In genomic region chr12:6535697-6535946, GRCh38 we compare ENCODE assay signal across 8 cellular contexts. TPM values are rescaled to one million over a fixed set of nuclear protein-coding genes. Genes with fewer than 3 reads are reported as not detected.
DNase-seq lines count a peak whose midpoint lies in the region; ATAC-seq and TF ChIP-seq lines count a peak whose summit lies in the region.

No MANE protein-coding gene starts in this region.

- H3K36me3 Mint-ChIP-seq in T-cell, result peaks cover 24% of the 10 kb centered on the region

- POLR2A ChIA-PET in T-cell (lab: Charles Lee), result interaction anchor here (0.5 to 0.7 kb wide), 2 partner anchors 45 to 437 kb away, joined by 4 to 13 read pairs; no protein-coding TSS in a partner anchor

- no peaks in the 10 kb centered on the region for H3K27me3 Mint-ChIP-seq in T-cell

- no peak for DNase-seq in T-cell
- no peak for DNase-seq in fibroblast of pulmonary artery (ENCODE audit: low read depth)
- DNase-seq in NCI-H1930 (lab: John Stamatoyannopoulos, UW), result no peak
- no peak for DNase-seq in C1 segment of cervical spinal cord (lab: John Stamatoyannopoulos, UW)

- H3K9ac ChIP-seq in rectal smooth muscle tissue (ENCODE audit: low read length), result peak overlapping the region; percentile 83

- H3K27ac Mint-ChIP-seq in T-cell, result peak overlapping the region; percentile 98

- peak overlapping the region; percentile 90 to 97 (median 94) for H3K4me3 Mint-ChIP-seq in T-cell

- H3K27me3 ChIP-seq in rectal smooth muscle tissue (ENCODE audit: control insufficient read depth, insufficient read depth, low read length), result no peaks in the 10 kb centered on the region

- CTCF ChIA-PET in T-cell (lab: Charles Lee), result interaction anchor here (0.5 to 1.8 kb wide), 9 partner anchors 22 to 275 kb away, joined by 3 to 12 read pairs (median 4); partner anchors contain the start of gene TAPBPL (in 1 of the 2)

- H3K9me3 Mint-ChIP-seq in T-cell, result no peaks in the 10 kb centered on the region

- H3K4me1 ChIP-seq in rectal smooth muscle tissue (ENCODE audit: control insufficient read depth, insufficient read depth, low read length), result peaks cover 29% of the 10 kb centered on the region

- H3K36me3 ChIP-seq in rectal smooth muscle tissue (ENCODE audit: control insufficient read depth, insufficient read depth, low read length), result peaks cover 25% of the 10 kb centered on the region

- H3K4me1 Mint-ChIP-seq in T-cell, result peaks cover 60 to 73% (median 64%) of the 10 kb centered on the region in 3 donors

- H3K27ac ChIP-seq in rectal smooth muscle tissue (ENCODE audit: low read depth, low read length), result peak overlapping the region; percentile 95

- H3K4me3 ChIP-seq in GM08714 (ENCODE audit: low read length) (peak overlapping the region; percentile 84), fibroblast of pulmonary artery (replicated peaks; ENCODE audit: low read depth, low read length) (peak overlapping the region; percentile 98), rectal smooth muscle tissue (ENCODE audit: low read length) (peak overlapping the region; percentile 90)

- no peak for TF ChIP-seq CTCF in fibroblast of pulmonary artery (IDR thresholded peaks at IDR 0.05; ENCODE audit: low read length, missing control alignments)

- ATAC-seq in T-cell (replicated peaks in 1 of 4) (no peak), HG03460 (IDR thresholded peaks at IDR 0.05; ENCODE audit: unreplicated experiment) (no peak), GM18868 (IDR thresholded peaks at IDR 0.05; ENCODE audit: unreplicated experiment) (no peak)

RNA-seq across cellular contexts. Expression of gene GAPDH, which starts 1.3 kb away (rescaled TPM):
- 100 to 1,000 TPM; 500 to 643 (median 605) TPM for total RNA-seq in T-cell

RNA-seq across cellular contexts. Expression of gene IFFO1, which starts 20.2 kb away (rescaled TPM):
- 10 to 100 TPM; 30.4 to 59.8 (median 59.7) TPM for total RNA-seq in T-cell

RNA-seq across cellular contexts. Expression of gene NOP2, which starts 32.5 kb away (rescaled TPM):
- 100 to 1,000 TPM in 1 of 5 donors, 10 to 100 TPM in 4; 69.6 to 107 (median 93.1) TPM for total RNA-seq in T-cell

RNA-seq across cellular contexts. Expression of gene NCAPD2, which starts 41.7 kb away (rescaled TPM):
- total RNA-seq in T-cell, result 10 to 100 TPM; 32.8 to 43.8 (median 40.7) TPM

RNA-seq across cellular contexts. Expression of gene MRPL51, which starts 42.6 kb away (rescaled TPM):
- total RNA-seq in T-cell, result 10 to 100 TPM; 34.3 to 86.6 (median 80.3) TPM
